ENCODE assay signal across 20 cellular contexts in genomic region chr20:2279245-2279779, GRCh38. TPM values are rescaled to one million over a fixed set of nuclear protein-coding genes. Genes with fewer than 3 reads are reported as not detected.
"Had no signal": no experiment of that assay in that cellular context is flagged by ENCODE, and none has a peak within 500 bp of the region (broad histone marks: within the 10 kb centered on the region; RNA-seq: fewer than 3 reads in every experiment).

No MANE protein-coding gene starts in this region.

- DNase-seq: activated CD4-positive, alpha-beta T cell treated with anti-CD3 and anti-CD28 coated beads for 1 hour; activated CD4-positive, alpha-beta T cell treated with anti-CD3 and anti-CD28 coated beads, Interleukin-2, amount 50 U/mL, for 48 hours; activated T-cell treated with anti-CD3 and anti-CD28 coated beads, Interleukin-2, amount 50 U/mL, for 1 hour; foreskin fibroblast; left ventricle myocardium superior; natural killer cell; psoas muscle; right lobe of liver; stimulated activated naive CD8-positive, alpha-beta T cell treated with anti-CD3 and anti-CD28 coated beads, Interleukin-15, amount 100 ng/mL, for 72 hours; T-helper 1 cell; T1000 had no signal

- H3K4me1 ChIP-seq: adrenal gland, esophagus muscularis mucosa, psoas muscle had no signal

- H3K36me3 Mint-ChIP-seq: activated naive CD4-positive, alpha-beta T cell treated with anti-CD3 and anti-CD28 coated beads, Interleukin-2, amount 50 U/mL, for 24 hours; natural killer cell had no signal

- H3K9me3 Mint-ChIP-seq: activated naive CD4-positive, alpha-beta T cell treated with anti-CD3 and anti-CD28 coated beads, Interleukin-2, amount 50 U/mL, for 24 hours; natural killer cell; stimulated activated naive CD8-positive, alpha-beta T cell treated with anti-CD3 and anti-CD28 coated beads, Interleukin-15, amount 100 ng/mL, for 72 hours had no signal

- H3K27ac Mint-ChIP-seq: activated naive CD4-positive, alpha-beta T cell treated with anti-CD3 and anti-CD28 coated beads, Interleukin-2, amount 50 U/mL, for 24 hours; memory B cell; natural killer cell; stimulated activated naive CD8-positive, alpha-beta T cell treated with anti-CD3 and anti-CD28 coated beads, Interleukin-15, amount 100 ng/mL, for 72 hours had no signal

- H3K9me3 ChIP-seq: adrenal gland, right lobe of liver, thoracic aorta had no signal

- H3K36me3 ChIP-seq: adrenal gland, cardiac muscle cell, esophagus muscularis mucosa, right lobe of liver, thoracic aorta had no signal

- ATAC-seq: left ventricle myocardium superior; natural killer cell; psoas muscle; stimulated activated naive CD8-positive, alpha-beta T cell treated with anti-CD3 and anti-CD28 coated beads, Interleukin-15, amount 100 ng/mL, for 72 hours had no signal

- H3K27me3 ChIP-seq: adrenal gland, cardiac muscle cell, esophagus muscularis mucosa, right lobe of liver had no signal

- H3K4me3 Mint-ChIP-seq: activated naive CD4-positive, alpha-beta T cell treated with anti-CD3 and anti-CD28 coated beads, Interleukin-2, amount 50 U/mL, for 24 hours; memory B cell; natural killer cell; stimulated activated naive CD8-positive, alpha-beta T cell treated with anti-CD3 and anti-CD28 coated beads, Interleukin-15, amount 100 ng/mL, for 72 hours had no signal

- H3K4me3 ChIP-seq: adrenal gland, cardiac muscle cell, esophagus muscularis mucosa, psoas muscle, right lobe of liver, thoracic aorta had no signal

- H3K27ac ChIP-seq: adrenal gland, cardiac muscle cell, esophagus muscularis mucosa, psoas muscle, right lobe of liver, thoracic aorta had no signal

- H3K4me1 Mint-ChIP-seq: activated naive CD4-positive, alpha-beta T cell treated with anti-CD3 and anti-CD28 coated beads, Interleukin-2, amount 50 U/mL, for 24 hours; stimulated activated naive CD8-positive, alpha-beta T cell treated with anti-CD3 and anti-CD28 coated beads, Interleukin-15, amount 100 ng/mL, for 72 hours had no signal

RNA-seq across cellular contexts. Expression of gene TGM3, which starts 16.5 kb away (rescaled TPM):
- total RNA-seq: cardiac muscle cell, kidney epithelial cell, left ventricle myocardium superior, natural killer cell, omental fat pad, urinary bladder had no signal
